ENCODE assay signal across 19 cellular contexts in genomic region chr2:8646731-8647461, GRCh38. TPM values are rescaled to one million over a fixed set of nuclear protein-coding genes. Genes with fewer than 3 reads are reported as not detected.
DNase-seq lines count a peak whose midpoint lies in the region; ATAC-seq, FAIRE-seq and TF ChIP-seq lines count a peak whose summit lies in the region.
"Had no signal": no experiment of that assay in that cellular context is flagged by ENCODE, and none has a peak within 500 bp of the region (broad histone marks: within the 10 kb centered on the region; RNA-seq: fewer than 3 reads in every experiment).

No MANE protein-coding gene starts in this region.

- DNase-seq in HepG2 (ENCODE audit: low spot score): no peak
- DNase-seq in right lobe of liver: no peak
- DNase-seq in kidney: peak; percentile 49
- DNase-seq in osteoblast (ENCODE audit: insufficient read length, low spot score, missing footprints): peak; percentile 65
- DNase-seq in spleen: peak; percentile 54
- no peak for DNase-seq in activated CD4-positive, alpha-beta T cell treated with anti-CD3 and anti-CD28 coated beads for 4 hours
- DNase-seq in colonic mucosa: no peak
- DNase-seq: Caco-2; CD4-positive, CD25-positive, alpha-beta regulatory T cell; GOT3; H7; HFFc6 had no signal

- in situ Hi-C loops in HepG2 (cut with HindIII; ENCODE audit: extremely low pct_ligation_motif_present, low pct_unique_long_range_greater_than_20kb): no loop called here

- H3K9me3 ChIP-seq in HepG2 (ENCODE audit: low read length): no peaks in the 10 kb centered on the region
- no peaks in the 10 kb centered on the region for H3K9me3 ChIP-seq in right lobe of liver
- H3K9me3 ChIP-seq in kidney (ENCODE audit: control insufficient read depth in 1 of 2, low read length in 2 of 2): no peaks in the 10 kb centered on the region
- no peaks in the 10 kb centered on the region for H3K9me3 ChIP-seq in osteoblast (ENCODE audit: low read depth, low read length)
- peaks cover 0 to 19% (median 9%) of the 10 kb centered on the region in 8 donors for H3K9me3 ChIP-seq in spleen
- no peaks in the 10 kb centered on the region for H3K9me3 ChIP-seq in colonic mucosa
- H3K9me3 ChIP-seq: Caco-2 had no signal

- no TSS peak for BruUV-seq in HepG2 (replicated peaks; lab: Mats Ljungman, UMichigan)

- H3K36me3 ChIP-seq in HepG2 (replicated peaks in 1 of 2; ENCODE audit: control insufficient read depth in 1 of 2, insufficient read depth in 2 of 2, low read length in 2 of 2): no peaks in the 10 kb centered on the region
- no peaks in the 10 kb centered on the region for H3K36me3 ChIP-seq in right lobe of liver
- no peaks in the 10 kb centered on the region for H3K36me3 ChIP-seq in kidney (ENCODE audit: control insufficient read depth in 1 of 2, insufficient read depth in 2 of 2, low read length in 2 of 2)
- H3K36me3 ChIP-seq in osteoblast (ENCODE audit: insufficient read depth, low read length): no peaks in the 10 kb centered on the region
- H3K36me3 ChIP-seq in spleen: no peaks in the 10 kb centered on the region
- H3K36me3 ChIP-seq in colonic mucosa: no peaks in the 10 kb centered on the region

- TF ChIP-seq POLR2A in HepG2 (IDR thresholded peaks at IDR 0.05; ENCODE audit: insufficient read depth in 1 of 2, low read depth in 2 of 2, low read length in 2 of 2) (no peak), right lobe of liver (IDR thresholded peaks at IDR 0.05) (no peak), spleen (IDR thresholded peaks at IDR 0.05) (no peak)

- H3K4me1 ChIP-seq in HepG2 (ENCODE audit: insufficient read depth, low read length) (peaks cover 38% of the 10 kb centered on the region), right lobe of liver (no peaks in the 10 kb centered on the region), kidney (ENCODE audit: control insufficient read depth in 1 of 2, insufficient read depth in 1 of 2, low read depth in 1 of 2, low read length in 2 of 2) (peaks cover 0 to 2% of the 10 kb centered on the region in 2 donors), osteoblast (ENCODE audit: insufficient read depth, low read length) (no peaks in the 10 kb centered on the region), spleen (peaks cover 0 to 27% (median 10%) of the 10 kb centered on the region in 6 donors), colonic mucosa (no peaks in the 10 kb centered on the region)

- H3K27ac ChIP-seq in HepG2 (ENCODE audit: extremely low read length, insufficient read depth, low read length) (no peak overlapping the region), right lobe of liver (no peak overlapping the region), kidney (ENCODE audit: low read depth in 2 of 2, low read length in 2 of 2) (no peak overlapping the region), osteoblast (ENCODE audit: low read depth, low read length) (no peak overlapping the region), spleen (no peak overlapping the region), colonic mucosa (no peak overlapping the region)
- H3K27ac ChIP-seq: BLaER1 treated with 17β-estradiol and CSF1 and Interleukin-3, amounts not matched to agents 10 nM and 100 nM; HL-60 had no signal

- CTCF ChIA-PET in HepG2 (lab: Yijun Ruan, JAX; ENCODE audit: low intra/inter-chr PET ratio, low total read pairs): no interaction called here

- 67% methylated on average over 5 of the region's 11 CpGs for WGBS in HepG2 (ENCODE audit: low lambda C conversion rate)
- WGBS in right lobe of liver (ENCODE audit: insufficient coverage, low coverage, low lambda C conversion rate, missing lambda C conversion rate): 100% methylated on average over 1 of the region's 11 CpGs
- WGBS in spleen, 5 donors: 90 to 96% (median 93%) methylated on average over 4 to 11 of the region's 11 CpGs

- POLR2A ChIA-PET in HepG2 (lab: Yijun Ruan, JAX): interaction anchor here (0.7 to 1.3 kb wide), 4 partner anchors 21 to 35 kb away, joined by 3 to 7 read pairs (median 3); partner anchors contain the start of gene ID2

- intact Hi-C loops in HepG2 (cut with micrococcal nuclease; ENCODE audit: unreplicated experiment): no loop called here
- intact Hi-C loops in right lobe of liver (cut with DNase I): no loop called here
- intact Hi-C loops in kidney (cut with DNase I): no loop called here
- intact Hi-C loops in spleen (cut with DNase I; ENCODE audit: low total_unique reads): no loop called here
- intact Hi-C loops in colonic mucosa (cut with DNase I): no loop called here

- no peaks in the 10 kb centered on the region for H4K20me1 ChIP-seq in HepG2 (ENCODE audit: insufficient read depth, low read length)
- no peaks in the 10 kb centered on the region for H4K20me1 ChIP-seq in osteoblast (ENCODE audit: insufficient read depth, low read length)
- H4K20me1 ChIP-seq: BLaER1 treated with 17β-estradiol and CSF1 and Interleukin-3, amounts not matched to agents 10 nM and 100 nM had no signal

- no peak for TF ChIP-seq RAD21 in HepG2 (CRISPR knock-in tag; IDR thresholded peaks at IDR 0.05)

- H3K4me2 ChIP-seq in HepG2 (ENCODE audit: low read depth, low read length) (no peak overlapping the region), osteoblast (ENCODE audit: insufficient read depth, low read length) (no peak overlapping the region)
- H3K4me2 ChIP-seq: BLaER1 treated with 17β-estradiol and CSF1 and Interleukin-3, amounts not matched to agents 10 nM and 100 nM had no signal

- H3K79me2 ChIP-seq in HepG2 (ENCODE audit: insufficient read depth, low read length) (no peaks in the 10 kb centered on the region), osteoblast (ENCODE audit: insufficient read depth, low read length) (no peaks in the 10 kb centered on the region)

- ATAC-seq in HepG2: peak; percentile 27
- ATAC-seq in right lobe of liver: no peak
- no peak for ATAC-seq in GM21723 (IDR thresholded peaks at IDR 0.05; ENCODE audit: unreplicated experiment)

- H3K9ac ChIP-seq in HepG2 (ENCODE audit: insufficient read depth, low read depth, low read length) (no peak overlapping the region), kidney (ENCODE audit: low read length in 2 of 2) (no peak overlapping the region), colonic mucosa (ENCODE audit: low read depth in 2 of 2, low read length in 2 of 2) (no peak overlapping the region)
- H3K9ac ChIP-seq: BLaER1 treated with 17β-estradiol and CSF1 and Interleukin-3, amounts not matched to agents 10 nM and 100 nM had no signal

- H3K27me3 ChIP-seq in HepG2 (ENCODE audit: control insufficient read depth in 1 of 2, insufficient read depth in 2 of 2, low read length in 2 of 2) (no peaks in the 10 kb centered on the region), right lobe of liver (no peaks in the 10 kb centered on the region), osteoblast (ENCODE audit: insufficient read depth, low read length) (no peaks in the 10 kb centered on the region), spleen (replicated peaks in 1 of 7) (no peaks in the 10 kb centered on the region), colonic mucosa (no peaks in the 10 kb centered on the region)
- H3K27me3 ChIP-seq: BLaER1 treated with 17β-estradiol and CSF1 and Interleukin-3, amounts not matched to agents 10 nM and 100 nM had no signal

- FAIRE-seq in HepG2 (lab: Jason Lieb, UNC) (no peak), kidney (lab: Jason Lieb, UNC) (no peak)
- FAIRE-seq: D721Med, G401.6, GM12892, GM18507 had no signal

- TF ChIP-seq CTCF in HepG2 (CRISPR knock-in tag; IDR thresholded peaks at IDR 0.05) (no peak), right lobe of liver (IDR thresholded peaks at IDR 0.05) (no peak), kidney (IDR thresholded peaks at IDR 0.05; ENCODE audit: borderline replicate concordance, extremely low read depth, insufficient read depth) (no peak), osteoblast (IDR thresholded peaks at IDR 0.05; ENCODE audit: extremely low read depth, low read depth, low read length) (no peak), spleen (IDR thresholded peaks at IDR 0.05 in 8 of 11, conservative IDR thresholded peaks at IDR 0.05 in 3 of 11) (no peak), colonic mucosa (IDR thresholded peaks at IDR 0.05) (no peak)

- no peak overlapping the region for H3K4me3 ChIP-seq in HepG2 (replicated peaks in 1 of 3; ENCODE audit: insufficient read depth in 1 of 3, low read depth in 2 of 3, low read length in 3 of 3)
- no peak overlapping the region for H3K4me3 ChIP-seq in right lobe of liver
- H3K4me3 ChIP-seq in kidney (ENCODE audit: low read length in 2 of 2): no peak overlapping the region
- no peak overlapping the region for H3K4me3 ChIP-seq in osteoblast (ENCODE audit: insufficient read depth, low read length)
- no peak overlapping the region for H3K4me3 ChIP-seq in spleen
- no peak overlapping the region for H3K4me3 ChIP-seq in colonic mucosa

- H2AFZ ChIP-seq in HepG2 (ENCODE audit: low read length) (no peak overlapping the region), osteoblast (ENCODE audit: low read length) (no peak overlapping the region)

- TF ChIP-seq EP300 in HepG2 (IDR thresholded peaks at IDR 0.05; ENCODE audit: low read depth in 2 of 2, low read length in 2 of 2): no peak
- TF ChIP-seq EP300 in HepG2 (CRISPR knock-in tag; IDR thresholded peaks at IDR 0.05; ENCODE audit: borderline replicate concordance): no peak

RNA-seq across cellular contexts. Expression of gene ID2, which starts 35.0 kb away (rescaled TPM):
- 214 and 258 TPM in 2 replicates for total RNA-seq in HepG2 (2016; rRNA removed; fragmentation: Illumina TruSeq; extraction: Trizol)
- total RNA-seq in HepG2 (2016; cell fraction: cytosol; rRNA removed; fragmentation: Illumina TruSeq; extraction: Trizol; ENCODE audit: low read depth): 123 and 125 TPM in 2 replicates
- 231 and 299 TPM in 2 replicates for total RNA-seq in HepG2 (2016; cell fraction: insoluble cytoplasmic fraction; rRNA removed; fragmentation: Illumina TruSeq; extraction: Trizol)
- 120 and 130 TPM in 2 replicates for total RNA-seq in HepG2 (2016; cell fraction: membrane; rRNA removed; fragmentation: Illumina TruSeq; extraction: Trizol)
- 161 and 168 TPM in 2 replicates for total RNA-seq in HepG2 (2016; cell fraction: nucleus; rRNA removed; fragmentation: Illumina TruSeq; extraction: Trizol)
- 610 and 719 TPM in 2 replicates for polyA plus RNA-seq in HepG2 (2011; rRNA removed)
- polyA plus RNA-seq in HepG2 (2011; cell fraction: cytosol; rRNA removed): 553 and 655 TPM in 2 replicates
- 354 and 556 TPM in 2 replicates for polyA plus RNA-seq in HepG2 (2011; cell fraction: nucleus; rRNA removed)
- polyA plus RNA-seq in HepG2 (2012): 144 and 150 TPM in 2 replicates
- polyA plus RNA-seq in HepG2 (2016; cell fraction: cytosol; fragmentation: Illumina TruSeq; extraction: Trizol; ENCODE audit: low read depth): 39.6 and 40.9 TPM in 2 replicates
- polyA plus RNA-seq in HepG2 (2016; cell fraction: insoluble cytoplasmic fraction; fragmentation: Illumina TruSeq; extraction: Trizol; ENCODE audit: low read depth): 355 and 371 TPM in 2 replicates
- polyA plus RNA-seq in HepG2 (2016; cell fraction: membrane; fragmentation: Illumina TruSeq; extraction: Trizol; ENCODE audit: low read depth): 61.5 and 69.8 TPM in 2 replicates
- 375 and 408 TPM in 2 replicates for polyA plus RNA-seq in HepG2 (2016; cell fraction: nucleus; fragmentation: Illumina TruSeq; extraction: Trizol; ENCODE audit: insufficient read depth, low read depth)
- polyA minus RNA-seq in HepG2 (2011; rRNA and poly(A)+ RNA removed; ENCODE audit: low replicate concordance): 143 and 451 TPM in 2 replicates
- polyA minus RNA-seq in HepG2 (2011; cell fraction: cytosol; rRNA and poly(A)+ RNA removed): 138 and 177 TPM in 2 replicates
- 115 and 276 TPM in 2 replicates for polyA minus RNA-seq in HepG2 (2011; cell fraction: nucleus; rRNA and poly(A)+ RNA removed)
- total RNA-seq in right lobe of liver: 100 to 1,000 TPM; 103 to 520 (median 191) TPM
- 74.6 TPM for total RNA-seq in kidney
- polyA plus RNA-seq in kidney (ENCODE audit: insufficient read depth, low read depth, low replicate concordance): 113 TPM
- 139 and 168 TPM in 2 replicates for total RNA-seq in osteoblast
- 100 to 1,000 TPM in 4 of 7 donors, 10 to 100 TPM in 3; 80.4 to 343 (median 109) TPM for total RNA-seq in spleen
- 10 to 100 TPM; 42.8 to 73.9 (median 59.7) TPM for polyA plus RNA-seq in spleen
- total RNA-seq in colonic mucosa: 100 to 1,000 TPM in 1 of 2 donors, 10 to 100 TPM in 1; 100.0 to 108 TPM

Comparison
In these comparisons a context has a peak if more than half of its experiments do, and no peak if none do; other contexts are left out.
1. DNase-seq: peak in kidney (single experiment), osteoblast (single experiment) and spleen (single experiment); none in HepG2 (single experiment), right lobe of liver (0 of 3), activated CD4-positive, alpha-beta T cell treated with anti-CD3 and anti-CD28 coated beads for 4 hours (0 of 2) and colonic mucosa (single experiment).